Comparison of ENCODE assay signal across 9 cellular contexts in genomic region chr2:225464346-225465025, GRCh38.
DNase-seq lines count a peak whose midpoint lies in the region; ATAC-seq, FAIRE-seq and TF ChIP-seq lines count a peak whose summit lies in the region.
"Had no signal": no experiment of that assay in that cellular context is flagged by ENCODE, and none has a peak within 500 bp of the region (broad histone marks: within the 10 kb centered on the region; RNA-seq: fewer than 3 reads in every experiment).

No MANE protein-coding gene starts in this region.

- H3K27ac ChIP-seq in transverse colon: no peak overlapping the region

- TF ChIP-seq POLR2A in NB4 (IDR thresholded peaks at IDR 0.05; ENCODE audit: extremely low read depth, insufficient read length) (no peak), transverse colon (IDR thresholded peaks at IDR 0.05) (no peak)

- TF ChIP-seq CTCF in NB4 (IDR thresholded peaks at IDR 0.05; ENCODE audit: low read depth, low read length) (no peak), transverse colon (IDR thresholded peaks at IDR 0.05) (no peak)

- H3K36me3 ChIP-seq in transverse colon: no peaks in the 10 kb centered on the region

- no peak for TF ChIP-seq EP300 in transverse colon (IDR thresholded peaks at IDR 0.05; ENCODE audit: low read depth)

- H3K4me1 ChIP-seq in transverse colon: no peaks in the 10 kb centered on the region

- peaks cover 3% of the 10 kb centered on the region for H3K27me3 ChIP-seq in transverse colon

- H3K4me3 ChIP-seq in NB4 (ENCODE audit: low read depth, low read length) (peak overlapping the region; percentile 2), transverse colon (peak overlapping the region in 2 of 4 donors; percentile 6 to 27)

- no peaks in the 10 kb centered on the region for H3K9me3 ChIP-seq in transverse colon

- DNase-seq in GM18507 (ENCODE audit: extremely low spot score, insufficient read length, low read depth) (no peak), NB4 (ENCODE audit: low read depth) (no peak), left lobe of liver (ENCODE audit: low spot score) (no peak), transverse colon (no peak), NCI-H1694 (lab: John Stamatoyannopoulos, UW) (no peak), NCI-H748 (lab: John Stamatoyannopoulos, UW; ENCODE audit: unreplicated experiment) (no peak), superior temporal gyrus (ENCODE audit: extremely low spot score) (no peak)

- ATAC-seq in GM21737 (IDR thresholded peaks at IDR 0.05; ENCODE audit: unreplicated experiment): peak; percentile 84
- peak; percentile 85 for ATAC-seq in left lobe of liver

- 52 to 57% methylated on average over 10 of the region's 10 CpGs for WGBS in transverse colon (ENCODE audit: low coverage in 1 of 2), 2 donors

- FAIRE-seq in GM18507 (lab: Jason Lieb, UNC): peak; percentile 85
- FAIRE-seq: endothelial cell of umbilical vein had no signal

- intact Hi-C loops in transverse colon (cut with DNase I; ENCODE audit: low total_unique reads): no loop called here

- in situ Hi-C loops in transverse colon (cut with MboI; ENCODE audit: low pct_ligation_motif_present in 1 of 4, low pct_unique_long_range_greater_than_20kb in 1 of 4, low sequenced_read_pairs in 3 of 4): no loop called here
